Comparison of ENCODE assay signal across 1 cellular context in the genomic region with DNA sequence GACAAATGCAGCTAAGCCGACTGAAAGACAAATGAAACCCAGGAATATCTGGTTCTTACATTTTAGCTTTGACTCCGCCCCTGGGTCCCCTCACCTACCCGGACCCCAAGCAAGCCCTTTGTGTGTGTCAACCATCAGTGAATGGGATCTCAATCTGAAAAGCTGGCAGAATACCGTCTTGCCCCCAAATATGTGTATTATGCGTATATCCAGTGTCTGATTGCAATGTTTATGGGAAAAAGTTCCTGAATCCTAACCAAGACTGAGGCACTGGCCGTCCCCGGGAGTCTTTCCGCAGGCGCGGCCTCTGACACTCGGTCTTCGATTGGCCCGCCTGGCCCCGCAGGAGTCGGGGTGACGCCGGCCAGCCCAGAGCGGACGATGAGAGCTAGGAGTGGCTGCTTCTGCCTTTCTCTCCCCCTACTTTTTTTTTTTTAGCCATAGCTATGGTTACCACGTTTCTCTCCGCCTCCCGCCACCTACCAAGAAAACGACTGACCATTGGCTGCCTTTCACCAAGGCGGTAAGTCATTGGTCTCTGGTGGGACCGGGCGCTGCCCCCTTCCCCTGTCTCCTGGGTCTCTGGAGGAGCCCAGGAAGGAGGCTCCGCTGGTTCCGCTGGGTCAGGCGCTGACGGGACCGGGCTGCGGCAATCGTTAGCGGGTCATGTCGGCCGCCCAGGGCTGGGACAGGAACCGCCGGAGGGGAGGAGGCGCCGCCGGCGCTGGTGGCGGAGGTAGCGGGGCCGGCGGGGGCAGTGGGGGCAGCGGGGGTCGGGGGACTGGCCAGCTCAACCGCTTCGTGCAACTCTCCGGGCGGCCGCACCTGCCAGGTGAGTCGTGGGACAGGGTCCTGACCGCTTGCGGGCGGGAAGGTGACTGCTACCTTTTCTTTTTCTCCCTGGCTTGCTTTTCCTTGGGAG.
TF ChIP-seq lines count a peak whose summit lies in the region.

KLHDC10 (plus strand) TSS at position 557 of the 922 bp plus-strand sequence; CDS start at position 667, 110 bp downstream.

TF ChIP-seq in K562, 482 proteins besides CTCF, POLR2A, EP300 and RAD21 (continued from another document and continues in another):
- 0 out of 2 replicates have a peak, but pooled peaks have one; percentile 59 for TF ChIP-seq ZFPM2 (CRISPR knock-in tag; IDR thresholded peaks at IDR 0.05)
- TF ChIP-seq SMARCA4 (IDR thresholded peaks at IDR 0.05) = peak; percentile 48; the same call in 1 of the 2 replicates
- TF ChIP-seq FOXP1 (CRISPR knock-in tag; IDR thresholded peaks at IDR 0.05) = peak; percentile 93
- TF ChIP-seq GTF2F1 (IDR thresholded peaks at IDR 0.05; ENCODE audit: low read depth, low read length) = peak; percentile 28; the same call in 1 of the 2 replicates
- peak in 1 of 2 experiments; percentile 11; a peak in 1 of 4 replicates for TF ChIP-seq SIX5 (IDR thresholded peaks at IDR 0.05; ENCODE audit: borderline replicate concordance in 1 of 2, insufficient read depth in 1 of 2, low read depth in 1 of 2, low read length in 2 of 2)
- peak in 1 of 2 experiments; percentile 58; a peak in 2 of 4 replicates for TF ChIP-seq ZNF639 (CRISPR knock-in tag; conservative IDR thresholded peaks at IDR 0.05 in 1 of 2, IDR thresholded peaks at IDR 0.05 in 1 of 2)
- TF ChIP-seq, protein P1, sequence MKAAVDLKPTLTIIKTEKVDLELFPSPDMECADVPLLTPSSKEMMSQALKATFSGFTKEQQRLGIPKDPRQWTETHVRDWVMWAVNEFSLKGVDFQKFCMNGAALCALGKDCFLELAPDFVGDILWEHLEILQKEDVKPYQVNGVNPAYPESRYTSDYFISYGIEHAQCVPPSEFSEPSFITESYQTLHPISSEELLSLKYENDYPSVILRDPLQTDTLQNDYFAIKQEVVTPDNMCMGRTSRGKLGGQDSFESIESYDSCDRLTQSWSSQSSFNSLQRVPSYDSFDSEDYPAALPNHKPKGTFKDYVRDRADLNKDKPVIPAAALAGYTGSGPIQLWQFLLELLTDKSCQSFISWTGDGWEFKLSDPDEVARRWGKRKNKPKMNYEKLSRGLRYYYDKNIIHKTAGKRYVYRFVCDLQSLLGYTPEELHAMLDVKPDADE (conservative IDR thresholded peaks at IDR 0.05; ENCODE audit: control insufficient read depth, low read depth, low read length) = peak; percentile 84; the same call in 1 of the 2 replicates
- TF ChIP-seq, protein P2, sequence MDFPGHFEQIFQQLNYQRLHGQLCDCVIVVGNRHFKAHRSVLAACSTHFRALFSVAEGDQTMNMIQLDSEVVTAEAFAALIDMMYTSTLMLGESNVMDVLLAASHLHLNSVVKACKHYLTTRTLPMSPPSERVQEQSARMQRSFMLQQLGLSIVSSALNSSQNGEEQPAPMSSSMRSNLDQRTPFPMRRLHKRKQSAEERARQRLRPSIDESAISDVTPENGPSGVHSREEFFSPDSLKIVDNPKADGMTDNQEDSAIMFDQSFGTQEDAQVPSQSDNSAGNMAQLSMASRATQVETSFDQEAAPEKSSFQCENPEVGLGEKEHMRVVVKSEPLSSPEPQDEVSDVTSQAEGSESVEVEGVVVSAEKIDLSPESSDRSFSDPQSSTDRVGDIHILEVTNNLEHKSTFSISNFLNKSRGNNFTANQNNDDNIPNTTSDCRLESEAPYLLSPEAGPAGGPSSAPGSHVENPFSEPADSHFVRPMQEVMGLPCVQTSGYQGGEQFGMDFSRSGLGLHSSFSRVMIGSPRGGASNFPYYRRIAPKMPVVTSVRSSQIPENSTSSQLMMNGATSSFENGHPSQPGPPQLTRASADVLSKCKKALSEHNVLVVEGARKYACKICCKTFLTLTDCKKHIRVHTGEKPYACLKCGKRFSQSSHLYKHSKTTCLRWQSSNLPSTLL (IDR thresholded peaks at IDR 0.05) = no peak
- TF ChIP-seq GATAD2A (IDR thresholded peaks at IDR 0.05) = peak; percentile 66; the same call in 1 of the 2 replicates
- peak; percentile 89 for TF ChIP-seq C11orf30 (IDR thresholded peaks at IDR 0.05; ENCODE audit: low read depth)
- TF ChIP-seq TARDBP (IDR thresholded peaks at IDR 0.05) = peak; percentile 93
- no peak for TF ChIP-seq RAD51 (IDR thresholded peaks at IDR 0.05; ENCODE audit: borderline replicate concordance, low read depth)
- TF ChIP-seq TAF1 (IDR thresholded peaks at IDR 0.05; ENCODE audit: control insufficient read depth, extremely low read depth, insufficient read depth, low read length, severe bottlenecking) = peak; percentile 82
- TF ChIP-seq, protein P3, sequence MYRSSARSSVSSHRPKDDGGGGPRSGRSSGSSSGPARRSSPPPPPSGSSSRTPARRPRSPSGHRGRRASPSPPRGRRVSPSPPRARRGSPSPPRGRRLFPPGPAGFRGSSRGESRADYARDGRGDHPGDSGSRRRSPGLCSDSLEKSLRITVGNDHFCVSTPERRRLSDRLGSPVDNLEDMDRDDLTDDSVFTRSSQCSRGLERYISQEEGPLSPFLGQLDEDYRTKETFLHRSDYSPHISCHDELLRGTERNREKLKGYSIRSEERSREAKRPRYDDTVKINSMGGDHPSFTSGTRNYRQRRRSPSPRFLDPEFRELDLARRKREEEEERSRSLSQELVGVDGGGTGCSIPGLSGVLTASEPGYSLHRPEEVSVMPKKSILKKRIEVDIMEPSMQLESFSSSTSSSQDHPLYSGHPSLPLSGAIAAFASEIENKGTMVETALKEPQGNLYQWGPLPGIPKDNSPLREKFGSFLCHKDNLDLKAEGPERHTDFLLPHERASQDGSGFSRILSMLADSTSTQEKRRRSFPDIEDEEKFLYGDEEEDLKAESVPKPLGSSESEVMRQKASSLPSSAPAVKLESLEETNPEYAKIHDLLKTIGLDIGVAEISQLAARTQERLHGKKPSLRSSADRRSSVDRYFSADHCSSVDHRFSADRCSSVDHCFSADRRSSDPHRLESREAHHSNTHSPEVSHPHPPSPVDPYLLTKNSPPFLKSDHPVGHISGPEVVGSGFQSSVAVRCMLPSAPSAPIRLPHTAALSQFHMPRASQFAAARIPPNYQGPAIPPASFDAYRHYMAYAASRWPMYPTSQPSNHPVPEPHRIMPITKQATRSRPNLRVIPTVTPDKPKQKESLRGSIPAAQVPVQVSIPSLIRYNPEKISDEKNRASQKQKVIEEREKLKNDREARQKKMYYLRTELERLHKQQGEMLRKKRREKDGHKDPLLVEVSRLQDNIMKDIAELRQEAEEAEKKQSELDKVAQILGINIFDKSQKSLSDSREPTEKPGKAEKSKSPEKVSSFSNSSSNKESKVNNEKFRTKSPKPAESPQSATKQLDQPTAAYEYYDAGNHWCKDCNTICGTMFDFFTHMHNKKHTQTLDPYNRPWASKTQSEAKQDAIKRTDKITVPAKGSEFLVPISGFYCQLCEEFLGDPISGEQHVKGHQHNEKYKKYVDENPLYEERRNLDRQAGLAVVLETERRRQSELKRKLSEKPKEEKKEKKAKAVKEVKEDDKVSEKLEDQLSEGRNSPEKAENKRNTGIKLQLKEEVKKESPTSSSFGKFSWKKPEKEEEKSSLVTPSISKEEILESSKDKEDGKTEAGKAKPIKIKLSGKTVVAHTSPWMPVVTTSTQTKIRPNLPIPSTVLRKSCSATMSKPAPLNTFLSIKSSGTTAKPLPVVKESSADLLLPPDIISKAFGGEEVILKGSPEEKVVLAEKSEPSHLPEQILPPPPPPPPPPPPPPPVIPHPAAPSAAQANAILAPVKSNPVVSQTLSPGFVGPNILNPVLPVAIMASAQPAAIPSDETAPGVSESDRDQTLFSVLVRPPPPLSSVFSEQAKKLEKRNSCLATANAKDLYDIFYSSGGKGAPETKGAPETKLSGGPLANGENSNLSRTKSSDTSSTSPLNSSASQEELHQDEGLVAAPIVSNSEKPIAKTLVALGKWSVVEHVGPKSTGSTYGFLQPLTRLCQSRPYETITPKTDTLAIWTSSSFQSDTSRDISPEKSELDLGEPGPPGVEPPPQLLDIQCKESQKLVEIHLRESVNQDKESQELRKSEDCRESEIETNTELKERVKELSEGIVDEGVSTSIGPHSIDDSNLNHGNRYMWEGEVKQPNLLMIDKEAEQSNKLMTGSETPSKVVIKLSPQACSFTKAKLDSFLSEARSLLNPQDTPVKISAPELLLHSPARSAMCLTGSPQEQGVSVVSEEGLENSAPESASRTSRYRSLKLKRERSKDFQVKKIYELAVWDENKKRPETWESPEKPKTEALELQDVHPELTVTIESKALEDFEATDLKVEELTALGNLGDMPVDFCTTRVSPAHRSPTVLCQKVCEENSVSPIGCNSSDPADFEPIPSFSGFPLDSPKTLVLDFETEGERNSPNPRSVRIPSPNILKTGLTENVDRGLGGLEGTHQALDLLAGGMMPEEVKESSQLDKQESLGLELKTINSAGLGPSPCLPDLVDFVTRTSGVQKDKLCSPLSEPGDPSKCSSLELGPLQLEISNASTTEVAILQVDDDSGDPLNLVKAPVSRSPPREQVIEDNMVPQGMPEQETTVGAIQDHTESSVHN (IDR thresholded peaks at IDR 0.05; ENCODE audit: borderline replicate concordance in 1 of 2, low read depth in 1 of 2) = no peak
- TF ChIP-seq CBX3 (IDR thresholded peaks at IDR 0.05; ENCODE audit: borderline replicate concordance in 1 of 2, low read length in 2 of 2) = peak in 1 of 2 experiments; percentile 66; a peak in 1 of 3 replicates
- TF ChIP-seq MTA3 (IDR thresholded peaks at IDR 0.05; ENCODE audit: borderline replicate concordance) = peak; percentile 91; the same call in 1 of the 2 replicates
- peak; percentile 100 for TF ChIP-seq MBD2 (IDR thresholded peaks at IDR 0.05; ENCODE audit: borderline replicate concordance, low read depth)
- no peak for TF ChIP-seq TFE3 (CRISPR knock-in tag; IDR thresholded peaks at IDR 0.05)
- no peak for TF ChIP-seq ZNF444 (CRISPR knock-in tag; IDR thresholded peaks at IDR 0.05)
- TF ChIP-seq KAT7 (CRISPR knock-in tag; IDR thresholded peaks at IDR 0.05; ENCODE audit: borderline replicate concordance) = peak; percentile 64; the same call in 1 of the 2 replicates
- peak; percentile 90 for TF ChIP-seq ZFX (CRISPR knock-in tag; IDR thresholded peaks at IDR 0.05)
- no peak; the same call in 1 of the 2 replicates for TF ChIP-seq CGGBP1 (CRISPR knock-in tag; IDR thresholded peaks at IDR 0.05)
- TF ChIP-seq ZNF12 (CRISPR knock-in tag; IDR thresholded peaks at IDR 0.05) = 0 out of 2 replicates have a peak, but pooled peaks have one; percentile 72
- TF ChIP-seq, protein P4, sequence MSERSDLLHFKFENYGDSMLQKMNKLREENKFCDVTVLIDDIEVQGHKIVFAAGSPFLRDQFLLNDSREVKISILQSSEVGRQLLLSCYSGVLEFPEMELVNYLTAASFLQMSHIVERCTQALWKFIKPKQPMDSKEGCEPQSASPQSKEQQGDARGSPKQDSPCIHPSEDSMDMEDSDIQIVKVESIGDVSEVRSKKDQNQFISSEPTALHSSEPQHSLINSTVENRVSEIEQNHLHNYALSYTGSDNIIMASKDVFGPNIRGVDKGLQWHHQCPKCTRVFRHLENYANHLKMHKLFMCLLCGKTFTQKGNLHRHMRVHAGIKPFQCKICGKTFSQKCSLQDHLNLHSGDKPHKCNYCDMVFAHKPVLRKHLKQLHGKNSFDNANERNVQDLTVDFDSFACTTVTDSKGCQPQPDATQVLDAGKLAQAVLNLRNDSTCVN (CRISPR knock-in tag; IDR thresholded peaks at IDR 0.05) = no peak
- peak; percentile 64; the same call in 1 of the 2 replicates for TF ChIP-seq TCF7 (IDR thresholded peaks at IDR 0.05; ENCODE audit: borderline replicate concordance)
- TF ChIP-seq, protein P5, sequence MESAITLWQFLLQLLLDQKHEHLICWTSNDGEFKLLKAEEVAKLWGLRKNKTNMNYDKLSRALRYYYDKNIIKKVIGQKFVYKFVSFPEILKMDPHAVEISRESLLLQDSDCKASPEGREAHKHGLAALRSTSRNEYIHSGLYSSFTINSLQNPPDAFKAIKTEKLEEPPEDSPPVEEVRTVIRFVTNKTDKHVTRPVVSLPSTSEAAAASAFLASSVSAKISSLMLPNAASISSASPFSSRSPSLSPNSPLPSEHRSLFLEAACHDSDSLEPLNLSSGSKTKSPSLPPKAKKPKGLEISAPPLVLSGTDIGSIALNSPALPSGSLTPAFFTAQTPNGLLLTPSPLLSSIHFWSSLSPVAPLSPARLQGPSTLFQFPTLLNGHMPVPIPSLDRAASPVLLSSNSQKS (CRISPR knock-in tag; IDR thresholded peaks at IDR 0.05) = no peak
- peak; percentile 92 for TF ChIP-seq CXXC5 (CRISPR knock-in tag; IDR thresholded peaks at IDR 0.05)
- peak; percentile 44 for TF ChIP-seq TBP (optimal IDR thresholded peaks at IDR 0.05; ENCODE audit: low read depth, low read length)
- peak in 1 of 2 experiments; percentile 89; a peak in 3 of 4 replicates for TF ChIP-seq HDAC1 (IDR thresholded peaks at IDR 0.05)
- peak; percentile 59; the same call in 1 of the 2 replicates for TF ChIP-seq HINFP (tag; conservative IDR thresholded peaks at IDR 0.05; ENCODE audit: low read depth)
- TF ChIP-seq MCM5 (IDR thresholded peaks at IDR 0.05; ENCODE audit: low read depth) = no peak
- peak in 2 of 3 experiments; percentile 82 to 84 for TF ChIP-seq YY1 (IDR thresholded peaks at IDR 0.05; ENCODE audit: borderline replicate concordance in 1 of 3, control insufficient read depth in 1 of 3, extremely low read depth in 1 of 3, insufficient read depth in 3 of 3, insufficient read length in 1 of 3, insufficient replicate concordance in 2 of 3, low read depth in 1 of 3, low read length in 2 of 3)
